In the genomic region with DNA sequence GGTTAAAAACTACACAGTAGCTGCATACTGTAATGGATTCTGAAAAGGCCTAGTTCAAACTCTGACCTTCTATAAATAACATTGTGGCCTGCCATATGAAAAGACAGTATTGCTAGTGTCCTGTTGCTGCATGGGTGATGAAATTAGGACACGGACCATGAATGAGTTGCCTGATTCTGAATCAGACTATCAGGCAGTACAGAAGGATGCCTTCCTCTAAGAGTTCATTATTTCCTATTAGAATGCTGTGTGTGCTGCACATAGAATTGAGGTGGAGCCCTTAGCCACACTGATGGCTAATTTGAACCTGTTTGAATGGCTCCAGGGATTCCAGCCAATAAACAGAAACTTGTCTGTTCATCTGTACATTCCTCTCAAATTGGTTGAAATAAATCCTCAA, we compare ENCODE assay signal across 6 cellular contexts.
"Had no signal": no experiment of that assay in that cellular context is flagged by ENCODE, and none has a peak within 500 bp of the region (broad histone marks: within the 10 kb centered on the region; RNA-seq: fewer than 3 reads in every experiment).

No MANE protein-coding gene starts in this region.

- ATAC-seq: GM23338, HCT116, K562 had no signal

- DNase-seq: HFFc6, IMR-90, KG1 had no signal
